Comparison of ENCODE assay signal across 14 cellular contexts in the genomic region with DNA sequence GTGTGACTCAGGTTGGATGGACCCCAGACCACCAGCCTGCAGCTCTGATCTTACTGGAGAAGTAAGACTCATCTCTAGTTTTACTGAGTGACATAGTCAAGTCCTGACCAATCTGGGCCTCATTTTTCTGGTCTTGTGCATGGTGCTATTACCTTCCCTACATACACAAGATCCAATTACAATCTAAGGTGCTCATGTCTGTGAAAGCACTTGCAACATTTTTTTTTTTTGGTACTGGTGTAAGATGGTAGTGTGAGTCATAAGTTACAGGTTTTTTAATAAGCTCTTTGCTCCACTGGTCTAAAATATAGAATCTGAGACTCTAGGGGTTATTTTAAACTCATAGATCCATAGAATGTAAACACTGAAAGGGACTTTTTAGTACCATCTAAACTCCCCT.
"Had no signal": no experiment of that assay in that cellular context is flagged by ENCODE, and none has a peak within 500 bp of the region (broad histone marks: within the 10 kb centered on the region; RNA-seq: fewer than 3 reads in every experiment).

No MANE protein-coding gene starts in this region.

- ATAC-seq: left colon; left ventricle myocardium superior; naive thymus-derived CD4-positive, alpha-beta T cell; right cardiac atrium had no signal

- H3K9me3 Mint-ChIP-seq: nephron progenitor cell had no signal

- H3K4me3 ChIP-seq: esophagus muscularis mucosa, hepatocyte had no signal

- H3K4me1 Mint-ChIP-seq: naive thymus-derived CD4-positive, alpha-beta T cell had no signal

- H3K4me3 Mint-ChIP-seq: naive thymus-derived CD4-positive, alpha-beta T cell; nephron progenitor cell had no signal

- H3K36me3 Mint-ChIP-seq: naive thymus-derived CD4-positive, alpha-beta T cell had no signal

- H3K36me3 ChIP-seq: esophagus muscularis mucosa had no signal

- DNase-seq: effector memory CD4-positive, alpha-beta T cell; head of caudate nucleus; kidney; left colon; left ventricle myocardium superior; naive thymus-derived CD4-positive, alpha-beta T cell; nephron progenitor cell; right cardiac atrium; small intestine; stimulated activated CD4-positive, alpha-beta T cell treated with anti-CD3 and anti-CD28 coated beads, Interleukin-12 subunit alpha, Interleukin-12 subunit beta, amount 100 ng/mL, for 4 hours; stimulated activated naive CD4-positive, alpha-beta T cell treated with Interleukin-2 at 50 U/mL for 16 hours had no signal

- FAIRE-seq: endometrium, kidney, small intestine had no signal

- H3K27ac Mint-ChIP-seq: naive thymus-derived CD4-positive, alpha-beta T cell; nephron progenitor cell had no signal

- H3K27me3 ChIP-seq: esophagus muscularis mucosa, hepatocyte had no signal
